ENCODE assay signal across 8 cellular contexts in genomic region chr1:39738622-39739366, GRCh38. TPM values are rescaled to one million over a fixed set of nuclear protein-coding genes. Genes with fewer than 3 reads are reported as not detected.
DNase-seq lines count a peak whose midpoint lies in the region; ATAC-seq and TF ChIP-seq lines count a peak whose summit lies in the region.

Gene PPIE (plus strand): TSS chr1:39738882. CDS start chr1:39738901, 19 bp downstream.

- no peak within 1 kb of the TSS for H3K27ac ChIP-seq in temporal lobe (ENCODE audit: low read depth, low read length)

- peak; percentile 97 to 99 for ATAC-seq in activated naive CD4-positive, alpha-beta T cell treated with anti-CD3 and anti-CD28 coated beads, Interleukin-2, amount 50 U/mL, for 72 hours
- ATAC-seq in omental fat pad (ENCODE audit: low FRiP score): peak; percentile 92

- CTCF ChIA-PET in HEK293T (lab: Yijun Ruan, JAX): interaction anchor here (1.1 kb wide), 1 partner anchor 61 kb away, joined by 4 read pairs; no protein-coding TSS in a partner anchor

- DNase-seq in EH (ENCODE audit: low read depth) (peak; percentile 87), HEK293T (ENCODE audit: extremely low spot score) (peak; percentile 96), NCI-H1092 treated with DMSO at 0.1 percent for 48 hours (lab: John Stamatoyannopoulos, UW) (peak; percentile 99), SKM-1 treated with dmso at 0.1 percent for 144 hours (lab: John Stamatoyannopoulos, UW; ENCODE audit: unreplicated experiment) (peak; percentile 90), glomerular visceral epithelial cell (ENCODE audit: extremely low spot score) (peak; percentile 89), omental fat pad (ENCODE audit: low spot score) (peak; percentile 93)
- peak; percentile 91 to 92 for DNase-seq in activated naive CD4-positive, alpha-beta T cell treated with anti-CD3 and anti-CD28 coated beads, Interleukin-2, amount 50 U/mL, for 72 hours (ENCODE audit: low spot score in 2 of 2)

- peaks cover 0 to 10% of the 10 kb centered on the region in 2 donors for H3K9me3 Mint-ChIP-seq in activated naive CD4-positive, alpha-beta T cell treated with anti-CD3 and anti-CD28 coated beads, Interleukin-2, amount 50 U/mL, for 72 hours

- peak within 1 kb of the TSS; percentile 89 to 97 for H3K27ac Mint-ChIP-seq in activated naive CD4-positive, alpha-beta T cell treated with anti-CD3 and anti-CD28 coated beads, Interleukin-2, amount 50 U/mL, for 72 hours

- H3K36me3 Mint-ChIP-seq in activated naive CD4-positive, alpha-beta T cell treated with anti-CD3 and anti-CD28 coated beads, Interleukin-2, amount 50 U/mL, for 72 hours: peaks cover 22 to 28% of the 10 kb centered on the region in 2 donors

- POLR2A ChIA-PET in HEK293T (lab: Yijun Ruan, JAX): interaction anchor here (0.6 to 2.1 kb wide), 23 partner anchors 9 to 302 kb away, joined by 3 to 15 read pairs (median 4); partner anchors contain the start of genes BMP8B, CAP1, HPCAL4 and NT5C1A

- no peak for TF ChIP-seq CTCF in omental fat pad (IDR thresholded peaks at IDR 0.05)

TF ChIP-seq in HEK293T, 16 proteins besides CTCF, POLR2A, EP300 and RAD21:
- TF ChIP-seq PKNOX1 (IDR thresholded peaks at IDR 0.05): no peak
- TF ChIP-seq ELF4 (IDR thresholded peaks at IDR 0.05): 0 out of 2 replicates have a peak, but pooled peaks have one; percentile 8
- TF ChIP-seq L3MBTL2 (conservative IDR thresholded peaks at IDR 0.05): peak; percentile 89

RNA-seq across cellular contexts. Expression of gene PPIE, which starts in this region (rescaled TPM):
- total RNA-seq in activated naive CD4-positive, alpha-beta T cell treated with anti-CD3 and anti-CD28 coated beads, Interleukin-2, amount 50 U/mL, for 72 hours: 10 to 100 TPM; 70.6 to 79.5 TPM
- total RNA-seq in omental fat pad (10 to 100 TPM; 22.7 to 39.6 (median 27.8) TPM), temporal lobe (25.3 TPM)
